8 cellular contexts compared by ENCODE assay signal in genomic region chr2:68190150-68190784, GRCh38. TPM values are rescaled to one million over a fixed set of nuclear protein-coding genes. Genes with fewer than 3 reads are reported as not detected.
DNase-seq lines count a peak whose midpoint lies in the region; ATAC-seq, FAIRE-seq and TF ChIP-seq lines count a peak whose summit lies in the region.
"Not testable (repeated sequence)": the region's sequence is repeated elsewhere in the genome, so short reads cannot be mapped to it uniquely, and the experiment has no call there.

No MANE protein-coding gene starts in this region.

- not testable (repeated sequence) for H2BK120ac ChIP-seq in mesenchymal stem cell (ENCODE audit: low read depth, low read length)

- TF ChIP-seq RAD21 in A549 (conservative IDR thresholded peaks at IDR 0.05 in 1 of 2, IDR thresholded peaks at IDR 0.05 in 1 of 2): not testable (repeated sequence)

- 79% methylated on average over 15 of the region's 15 CpGs for WGBS in A549 (ENCODE audit: missing lambda C conversion rate)
- WGBS in mesenchymal stem cell: 84% methylated on average over 11 of the region's 15 CpGs
- 90% methylated on average over 15 of the region's 15 CpGs for WGBS in smooth muscle cell (ENCODE audit: low lambda C conversion rate)

- not testable (repeated sequence) for DNase-seq in A549 (ENCODE audit: low read depth in 1 of 2, low spot score in 1 of 2); PC-3; activated CD4-positive, alpha-beta memory T cell treated with anti-CD3 and anti-CD28 coated beads for 36 hours; activated naive CD4-positive, alpha-beta T cell treated with anti-CD3 and anti-CD28 coated beads, Interleukin-2, amount 10 ng/mL, durations not matched to agents 7 days and 5 days; effector memory CD8-positive, alpha-beta T cell; mesenchymal stem cell; smooth muscle cell (lab: John Stamatoyannopoulos, UW; ENCODE audit: unreplicated experiment)

- FAIRE-seq in A549 (lab: Jason Lieb, UNC): not testable (repeated sequence)

- not testable (repeated sequence) for H3K36me3 Mint-ChIP-seq in activated CD4-positive, alpha-beta memory T cell treated with anti-CD3 and anti-CD28 coated beads for 36 hours; activated naive CD4-positive, alpha-beta T cell treated with anti-CD3 and anti-CD28 coated beads, Interleukin-2, amount 10 ng/mL, durations not matched to agents 7 days and 5 days
- H3K36me3 Mint-ChIP-seq in effector memory CD8-positive, alpha-beta T cell (ENCODE audit: insufficient read depth): peaks cover 35% of the 10 kb centered on the region

- not testable (repeated sequence) for ATAC-seq in A549, PC-3
- peak; percentile 31 for ATAC-seq in GM18502 (IDR thresholded peaks at IDR 0.05; ENCODE audit: poor library complexity, unreplicated experiment)
- peak; percentile 24 for ATAC-seq in effector memory CD8-positive, alpha-beta T cell (replicated peaks)

- not testable (repeated sequence) for H3K9ac ChIP-seq in PC-3 (ENCODE audit: low read length); smooth muscle cell (ENCODE audit: low read depth)
- H3K9ac ChIP-seq in mesenchymal stem cell (ENCODE audit: low read length): peak overlapping the region; percentile 36

- POLR2A ChIA-PET in A549 (lab: Yijun Ruan, JAX); PC-3 (lab: Charles Lee; ENCODE audit: unreplicated experiment); activated CD4-positive, alpha-beta memory T cell treated with anti-CD3 and anti-CD28 coated beads for 36 hours (lab: Charles Lee): not testable (repeated sequence)

- intact Hi-C loops in PC-3 (cut with micrococcal nuclease): loop anchor here (5.0 kb wide), 2 partner anchors 33 to 167 kb away; partner anchors contain the start of gene PNO1
- intact Hi-C loops in activated CD4-positive, alpha-beta memory T cell treated with anti-CD3 and anti-CD28 coated beads for 36 hours (cut with micrococcal nuclease): loop anchor here (2.0 kb wide), 1 partner anchor 33 kb away; the partner anchor contains the start of gene PNO1

- not testable (repeated sequence) for H3K9me3 ChIP-seq in A549; PC-3 (ENCODE audit: low read length); mesenchymal stem cell (ENCODE audit: control insufficient read depth, low read length); smooth muscle cell (replicated peaks; ENCODE audit: low read depth)

- BruUV-seq in PC-3 (replicated peaks; lab: Mats Ljungman, UMichigan): not testable (repeated sequence)

- H4K20me1 ChIP-seq in PC-3 (ENCODE audit: low read length) (peaks cover 16% of the 10 kb centered on the region), smooth muscle cell (ENCODE audit: low read depth) (peaks cover 98% of the 10 kb centered on the region)

- H2BK15ac ChIP-seq in mesenchymal stem cell (ENCODE audit: low read depth, poor library complexity, severe bottlenecking): not testable (repeated sequence)

- not testable (repeated sequence) for H4K91ac ChIP-seq in mesenchymal stem cell (ENCODE audit: low read length)

- H3K4ac ChIP-seq in mesenchymal stem cell (ENCODE audit: low read depth in 1 of 2, low read length in 2 of 2): not testable (repeated sequence)

- not testable (repeated sequence) for TF ChIP-seq CTCF in A549 (IDR thresholded peaks at IDR 0.05); PC-3 (conservative IDR thresholded peaks at IDR 0.05; ENCODE audit: low read depth, low read length); smooth muscle cell (IDR thresholded peaks at IDR 0.05; ENCODE audit: borderline replicate concordance, insufficient read depth, poor library complexity, severe bottlenecking)

- not testable (repeated sequence) for H3K9me3 Mint-ChIP-seq in activated CD4-positive, alpha-beta memory T cell treated with anti-CD3 and anti-CD28 coated beads for 36 hours; activated naive CD4-positive, alpha-beta T cell treated with anti-CD3 and anti-CD28 coated beads, Interleukin-2, amount 10 ng/mL, durations not matched to agents 7 days and 5 days; effector memory CD8-positive, alpha-beta T cell

- H3K23ac ChIP-seq in mesenchymal stem cell (ENCODE audit: low read length in 2 of 2): not testable (repeated sequence)

- H3K4me1 Mint-ChIP-seq in activated CD4-positive, alpha-beta memory T cell treated with anti-CD3 and anti-CD28 coated beads for 36 hours (ENCODE audit: low read depth): peaks cover 53% of the 10 kb centered on the region
- peaks cover 16% of the 10 kb centered on the region for H3K4me1 Mint-ChIP-seq in activated naive CD4-positive, alpha-beta T cell treated with anti-CD3 and anti-CD28 coated beads, Interleukin-2, amount 10 ng/mL, durations not matched to agents 7 days and 5 days
- H3K4me1 Mint-ChIP-seq in effector memory CD8-positive, alpha-beta T cell (ENCODE audit: low read depth in 2 of 2): peaks cover 15 to 58% of the 10 kb centered on the region in 2 donors

- H3F3A ChIP-seq in PC-3 (ENCODE audit: low read length, unreplicated experiment); smooth muscle cell (ENCODE audit: low read depth): not testable (repeated sequence)

- H2BK5ac ChIP-seq in mesenchymal stem cell (ENCODE audit: low read depth, low read length, poor library complexity, severe bottlenecking): not testable (repeated sequence)

- TF ChIP-seq POLR2A in A549 (IDR thresholded peaks at IDR 0.05; ENCODE audit: low read length): not testable (repeated sequence)

- H4K8ac ChIP-seq in mesenchymal stem cell (ENCODE audit: low read length): not testable (repeated sequence)

- H2AK5ac ChIP-seq in mesenchymal stem cell (ENCODE audit: low read length, severe bottlenecking): not testable (repeated sequence)

- not testable (repeated sequence) for H2BK12ac ChIP-seq in mesenchymal stem cell (ENCODE audit: low read length in 2 of 2)

- H3K14ac ChIP-seq in mesenchymal stem cell (ENCODE audit: low read length in 2 of 2): not testable (repeated sequence)

- H3K36me3 ChIP-seq in PC-3 (ENCODE audit: low read depth, low read length) (peaks cover 12% of the 10 kb centered on the region), mesenchymal stem cell (ENCODE audit: control insufficient read depth in 1 of 2, insufficient read depth in 2 of 2, low read depth in 1 of 2, low read length in 2 of 2) (peaks cover 0 to 16% of the 10 kb centered on the region in 2 experiments)
- H3K36me3 ChIP-seq in smooth muscle cell (ENCODE audit: low read depth): not testable (repeated sequence)

- not testable (repeated sequence) for TF ChIP-seq EP300 in A549 (IDR thresholded peaks at IDR 0.05)

- H3K4me3 ChIP-seq in A549; PC-3 (ENCODE audit: low read length); mesenchymal stem cell (ENCODE audit: insufficient read depth in 1 of 2, low read depth in 1 of 2, low read length in 2 of 2); smooth muscle cell: not testable (repeated sequence)

- peak overlapping the region; percentile 29 for H3K27ac Mint-ChIP-seq in activated CD4-positive, alpha-beta memory T cell treated with anti-CD3 and anti-CD28 coated beads for 36 hours
- H3K27ac Mint-ChIP-seq in activated naive CD4-positive, alpha-beta T cell treated with anti-CD3 and anti-CD28 coated beads, Interleukin-2, amount 10 ng/mL, durations not matched to agents 7 days and 5 days: peak overlapping the region; percentile 58
- peak overlapping the region in 1 of 2 donors; percentile 95 for H3K27ac Mint-ChIP-seq in effector memory CD8-positive, alpha-beta T cell

- H3K4me3 Mint-ChIP-seq in activated CD4-positive, alpha-beta memory T cell treated with anti-CD3 and anti-CD28 coated beads for 36 hours; activated naive CD4-positive, alpha-beta T cell treated with anti-CD3 and anti-CD28 coated beads, Interleukin-2, amount 10 ng/mL, durations not matched to agents 7 days and 5 days: not testable (repeated sequence)
- H3K4me3 Mint-ChIP-seq in effector memory CD8-positive, alpha-beta T cell: peak overlapping the region; percentile 27 to 47

- H3K4me2 ChIP-seq in A549 (peak overlapping the region; percentile 56), PC-3 (ENCODE audit: low read length) (peak overlapping the region; percentile 34)
- H3K4me2 ChIP-seq in mesenchymal stem cell (ENCODE audit: low read length, poor library complexity, severe bottlenecking); smooth muscle cell: not testable (repeated sequence)

- H3K9me2 ChIP-seq in PC-3 (replicated peaks; ENCODE audit: low read length): not testable (repeated sequence)

- H3K27ac ChIP-seq in A549 (peak overlapping the region in 1 of 2 experiments; percentile 20; a peak in 3 of 6 replicates), PC-3 (ENCODE audit: low read length) (peak overlapping the region; percentile 30), smooth muscle cell (ENCODE audit: low read depth) (peak overlapping the region; percentile 26)
- not testable (repeated sequence) for H3K27ac ChIP-seq in mesenchymal stem cell (ENCODE audit: low read length, poor library complexity, severe bottlenecking)

- not testable (repeated sequence) for H3K27me3 Mint-ChIP-seq in activated CD4-positive, alpha-beta memory T cell treated with anti-CD3 and anti-CD28 coated beads for 36 hours; activated naive CD4-positive, alpha-beta T cell treated with anti-CD3 and anti-CD28 coated beads, Interleukin-2, amount 10 ng/mL, durations not matched to agents 7 days and 5 days; effector memory CD8-positive, alpha-beta T cell

- H3K18ac ChIP-seq in mesenchymal stem cell (ENCODE audit: low read depth in 1 of 2, low read length in 2 of 2): not testable (repeated sequence)

- H3K79me1 ChIP-seq in mesenchymal stem cell (replicated peaks; ENCODE audit: low read length, poor library complexity, severe bottlenecking): not testable (repeated sequence)

- H3K79me2 ChIP-seq in PC-3 (ENCODE audit: low read length) (peaks cover 85% of the 10 kb centered on the region), smooth muscle cell (ENCODE audit: low read depth) (peaks cover 81% of the 10 kb centered on the region)

- H3K4me1 ChIP-seq in A549: peaks cover 66% of the 10 kb centered on the region
- H3K4me1 ChIP-seq in PC-3 (ENCODE audit: insufficient read depth, low read length): peaks cover 45% of the 10 kb centered on the region
- H3K4me1 ChIP-seq in mesenchymal stem cell (ENCODE audit: control insufficient read depth, insufficient read depth, low read depth, low read length): not testable (repeated sequence)
- peaks cover 11% of the 10 kb centered on the region for H3K4me1 ChIP-seq in smooth muscle cell (ENCODE audit: low read depth)

- not testable (repeated sequence) for H2AFZ ChIP-seq in PC-3 (ENCODE audit: low read length); mesenchymal stem cell (ENCODE audit: low read depth, low read length); smooth muscle cell (ENCODE audit: low read depth)

- H3K27me3 ChIP-seq in PC-3 (ENCODE audit: low read length); mesenchymal stem cell (ENCODE audit: control insufficient read depth in 1 of 2, insufficient read depth in 1 of 2, low read length in 2 of 2); smooth muscle cell (ENCODE audit: low read depth): not testable (repeated sequence)

- CTCF ChIA-PET in A549 (lab: Yijun Ruan, JAX): interaction anchor here (0.5 to 1.4 kb wide), 3 partner anchors 19 to 102 kb away, joined by 3 to 4 read pairs (median 3); no protein-coding TSS in a partner anchor
- CTCF ChIA-PET in PC-3 (lab: Charles Lee): interaction anchor here (0.5 kb wide), 1 partner anchor 245 kb away, joined by 4 read pairs; no protein-coding TSS in a partner anchor
- CTCF ChIA-PET in activated CD4-positive, alpha-beta memory T cell treated with anti-CD3 and anti-CD28 coated beads for 36 hours (lab: Charles Lee): interaction anchor here (1.7 kb wide), 1 partner anchor 68 kb away, joined by 7 read pairs; no protein-coding TSS in a partner anchor
- CTCF ChIA-PET in activated naive CD4-positive, alpha-beta T cell treated with anti-CD3 and anti-CD28 coated beads, Interleukin-2, amount 10 ng/mL, durations not matched to agents 7 days and 5 days (lab: Charles Lee): interaction anchor here (3.6 kb wide), 1 partner anchor 68 kb away, joined by 11 read pairs; no protein-coding TSS in a partner anchor

RNA-seq across cellular contexts. Expression of gene PNO1, which starts 32.6 kb away (rescaled TPM):
- 50.1 and 63.2 TPM in 2 replicates for polyA plus RNA-seq in A549 (2011; rRNA removed)
- polyA plus RNA-seq in A549 (2012; cell fraction: cytosol; rRNA removed): 31.7 and 32.7 TPM in 2 replicates
- 11.6 and 14.9 TPM in 2 replicates for polyA plus RNA-seq in A549 (2012; cell fraction: nucleus; rRNA removed)
- 49.0 to 59.8 TPM (median 57.7 TPM) in 3 replicates for polyA plus RNA-seq in A549 (2017; fragmentation: RNase III; extraction: RNeasy Plus Mini Kit Qiagen cat#74134 plus additional on column Dnase treatment)
- polyA minus RNA-seq in A549 (2011; rRNA and poly(A)+ RNA removed): 9.3 and 9.8 TPM in 2 replicates
- 50.8 and 64.1 TPM in 2 replicates for total RNA-seq in PC-3 (2014; rRNA removed)
- total RNA-seq in activated CD4-positive, alpha-beta memory T cell treated with anti-CD3 and anti-CD28 coated beads for 36 hours: 10 to 100 TPM; 16.3 to 16.4 TPM
- 15.0 TPM for polyA plus RNA-seq in mesenchymal stem cell (2013, experiment 1 of 2)
- polyA plus RNA-seq in mesenchymal stem cell (2013, experiment 2 of 2): 13.8 TPM
- 10.9 and 12.9 TPM in 2 replicates for total RNA-seq in smooth muscle cell
- polyA plus RNA-seq in smooth muscle cell: 19.2 and 22.7 TPM in 2 replicates
